ENCODE assay signal across 1 cellular context in genomic region chr1:907611-908451, GRCh38.
TF ChIP-seq lines count a peak whose summit lies in the region.

No MANE protein-coding gene starts in this region.

TF ChIP-seq in GM23338, 12 proteins besides CTCF, POLR2A, EP300 and RAD21 (continued from another document):
- TF ChIP-seq ZNF462 (CRISPR knock-in tag; IDR thresholded peaks at IDR 0.05) (no peak), ETS1 (IDR thresholded peaks at IDR 0.05) (no peak)
TF ChIP-seq in GM23338: peak in this region for 0.
